ENCODE assay signal across 15 cellular contexts in genomic region chr1:211751438-211751837, GRCh38.
"Had no signal": no experiment of that assay in that cellular context is flagged by ENCODE, and none has a peak within 500 bp of the region (broad histone marks: within the 10 kb centered on the region; RNA-seq: fewer than 3 reads in every experiment).

No MANE protein-coding gene starts in this region.

- H3K27ac Mint-ChIP-seq: activated B cell treated with CpG ODN at 0.5 μM for 24 hours; activated CD4-positive, alpha-beta T cell treated with anti-CD3 and anti-CD28 coated beads, Interleukin-2, amount 10 ng/mL, durations not matched to agents 24 days and 14 days; activated naive CD4-positive, alpha-beta T cell treated with anti-CD3 and anti-CD28 coated beads, Interleukin-2, amount 50 U/mL, for 72 hours; nephron progenitor cell had no signal

- H3K36me3 Mint-ChIP-seq: activated naive CD4-positive, alpha-beta T cell treated with anti-CD3 and anti-CD28 coated beads, Interleukin-2, amount 50 U/mL, for 72 hours had no signal

- DNase-seq: activated B cell treated with CpG ODN at 0.5 μM for 24 hours; activated CD4-positive, alpha-beta T cell treated with anti-CD3 and anti-CD28 coated beads, Interleukin-2, amount 10 ng/mL, durations not matched to agents 24 days and 14 days; activated effector memory CD4-positive, alpha-beta T cell treated with Interleukin-2 at 50 U/mL for 16 hours; anterior cingulate cortex; brain microvascular endothelial cell; cortex of kidney; effector CD8-positive, alpha-beta T cell; foreskin keratinocyte; glutamatergic neuron; kidney glomerular epithelial cell; nephron progenitor cell; occipital lobe; right cardiac atrium; SW 1271 had no signal

- H3K9me3 Mint-ChIP-seq: activated B cell treated with CpG ODN at 0.5 μM for 24 hours; activated CD4-positive, alpha-beta T cell treated with anti-CD3 and anti-CD28 coated beads, Interleukin-2, amount 10 ng/mL, durations not matched to agents 24 days and 14 days; activated naive CD4-positive, alpha-beta T cell treated with anti-CD3 and anti-CD28 coated beads, Interleukin-2, amount 50 U/mL, for 72 hours; nephron progenitor cell had no signal

- H3K27me3 ChIP-seq: brain microvascular endothelial cell, foreskin keratinocyte had no signal

- H3K4me1 Mint-ChIP-seq: activated B cell treated with CpG ODN at 0.5 μM for 24 hours; activated CD4-positive, alpha-beta T cell treated with anti-CD3 and anti-CD28 coated beads, Interleukin-2, amount 10 ng/mL, durations not matched to agents 24 days and 14 days had no signal

- ATAC-seq: foreskin keratinocyte had no signal

- H3K4me3 Mint-ChIP-seq: activated B cell treated with CpG ODN at 0.5 μM for 24 hours; activated CD4-positive, alpha-beta T cell treated with anti-CD3 and anti-CD28 coated beads, Interleukin-2, amount 10 ng/mL, durations not matched to agents 24 days and 14 days; nephron progenitor cell had no signal

- H3K27ac ChIP-seq: brain microvascular endothelial cell, foreskin keratinocyte had no signal

- H3K4me1 ChIP-seq: foreskin keratinocyte had no signal

- H3K27me3 Mint-ChIP-seq: activated B cell treated with CpG ODN at 0.5 μM for 24 hours; activated CD4-positive, alpha-beta T cell treated with anti-CD3 and anti-CD28 coated beads, Interleukin-2, amount 10 ng/mL, durations not matched to agents 24 days and 14 days had no signal
